1 cellular context compared by ENCODE assay signal in the genomic region with DNA sequence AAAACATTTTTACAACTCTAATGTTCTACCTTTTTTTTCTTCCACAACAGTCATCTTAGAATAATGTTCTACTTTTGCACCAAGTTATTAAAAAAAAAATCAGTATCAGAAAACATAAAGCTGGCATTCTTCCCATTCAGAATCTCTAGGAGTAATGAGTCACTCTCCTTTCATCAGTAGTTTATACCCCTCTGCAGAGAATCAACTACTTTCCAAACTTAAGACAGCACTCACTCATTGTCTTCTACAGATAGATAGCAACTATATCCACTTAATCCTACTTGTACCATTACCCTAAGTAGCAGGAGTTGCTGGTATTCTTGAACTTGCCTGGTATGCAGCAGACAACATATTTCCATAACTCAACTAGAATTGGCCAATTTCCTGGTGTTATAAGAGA.
TF ChIP-seq lines count a peak whose summit lies in the region.

No MANE protein-coding gene starts in this region.

TF ChIP-seq in A549, 52 proteins besides CTCF, POLR2A, EP300 and RAD21 (continued from another document):
- TF ChIP-seq JUN (IDR thresholded peaks at IDR 0.05) = no peak
TF ChIP-seq in A549: peak in this region for 0.
